Comparison of ENCODE assay signal across 12 cellular contexts in genomic region chr7:220151-220841, GRCh38. TPM values are rescaled to one million over a fixed set of nuclear protein-coding genes. Genes with fewer than 3 reads are reported as not detected.
DNase-seq lines count a peak whose midpoint lies in the region; ATAC-seq, FAIRE-seq and TF ChIP-seq lines count a peak whose summit lies in the region.
"Had no signal": no experiment of that assay in that cellular context is flagged by ENCODE, and none has a peak within 500 bp of the region (broad histone marks: within the 10 kb centered on the region; RNA-seq: fewer than 3 reads in every experiment).

No MANE protein-coding gene starts in this region.

- no peak for ATAC-seq in foreskin keratinocyte
- ATAC-seq in HG02759 (IDR thresholded peaks at IDR 0.05; ENCODE audit: unreplicated experiment): no peak
- ATAC-seq: activated naive CD4-positive, alpha-beta T cell treated with anti-CD3 and anti-CD28 coated beads, Interleukin-2, amount 50 U/mL, for 72 hours had no signal

- H3K27ac Mint-ChIP-seq in progenitor cell of endocrine pancreas: peak overlapping the region; percentile 49

- no peaks in the 10 kb centered on the region for H3K27me3 ChIP-seq in foreskin keratinocyte
- H3K27me3 ChIP-seq: Peyer's patch had no signal

- DNase-seq in ELR (ENCODE audit: low read depth) (peak; percentile 34), RPMI7951 (ENCODE audit: low read depth) (peak; percentile 57), foreskin keratinocyte (no peak), progenitor cell of endocrine pancreas (ENCODE audit: low spot score, unreplicated experiment) (no peak), GM12892 (ENCODE audit: insufficient read length) (no peak), DMS53 (lab: John Stamatoyannopoulos, UW) (no peak)
- no peak for DNase-seq in stimulated activated CD4-positive, alpha-beta T cell treated with anti-CD3 and anti-CD28 coated beads, Interleukin-12 subunit alpha, Interleukin-12 subunit beta, amount 100 ng/mL, for 4 hours
- DNase-seq: activated CD4-positive, alpha-beta T cell treated with anti-CD3 and anti-CD28 coated beads for 48 hours; NCI-H1694; Peyer's patch had no signal

- H3K27ac ChIP-seq in foreskin keratinocyte: no peak overlapping the region
- H3K27ac ChIP-seq: Peyer's patch had no signal

- FAIRE-seq in GM12892 (lab: Jason Lieb, UNC): no peak

- H3K36me3 Mint-ChIP-seq in progenitor cell of endocrine pancreas (ENCODE audit: insufficient read depth): peaks cover 5% of the 10 kb centered on the region
- H3K36me3 Mint-ChIP-seq: activated naive CD4-positive, alpha-beta T cell treated with anti-CD3 and anti-CD28 coated beads, Interleukin-2, amount 50 U/mL, for 72 hours had no signal

- H3K4me1 ChIP-seq in foreskin keratinocyte: no peaks in the 10 kb centered on the region

- TF ChIP-seq POLR2A in GM12892 (IDR thresholded peaks at IDR 0.05; ENCODE audit: low read depth, low read length): no peak

- H3K4me3 Mint-ChIP-seq in progenitor cell of endocrine pancreas (ENCODE audit: low read depth): no peak overlapping the region

- TF ChIP-seq CTCF in foreskin keratinocyte (conservative IDR thresholded peaks at IDR 0.05) (peak; percentile 14), progenitor cell of endocrine pancreas (IDR thresholded peaks at IDR 0.05; ENCODE audit: unreplicated experiment) (peak; percentile 25)

- H3K9me3 Mint-ChIP-seq in progenitor cell of endocrine pancreas (ENCODE audit: low read depth): no peaks in the 10 kb centered on the region
- H3K9me3 Mint-ChIP-seq: activated naive CD4-positive, alpha-beta T cell treated with anti-CD3 and anti-CD28 coated beads, Interleukin-2, amount 50 U/mL, for 72 hours had no signal

- no peaks in the 10 kb centered on the region for H3K27me3 Mint-ChIP-seq in progenitor cell of endocrine pancreas

- H3K4me1 Mint-ChIP-seq in progenitor cell of endocrine pancreas (ENCODE audit: low read depth): peaks cover 13% of the 10 kb centered on the region

RNA-seq across cellular contexts. Expression of gene FAM20C, which starts 27.9 kb away (rescaled TPM):
- total RNA-seq in RPMI7951 (2014; rRNA removed; shearing (Covaris generic)): 256 and 312 TPM in 2 replicates
- 17.5 and 18.2 TPM in 2 replicates for total RNA-seq in foreskin keratinocyte
- polyA plus RNA-seq in foreskin keratinocyte: 20.6 and 22.9 TPM in 2 replicates
- 32.9 and 33.3 TPM in 2 replicates for total RNA-seq in progenitor cell of endocrine pancreas
- polyA plus RNA-seq in GM12892 (2012; ENCODE audit: missing spikeins): not detected

Comparison
In these comparisons a context has a peak if more than half of its experiments do, and no peak if none do; other contexts are left out.
1. DNase-seq: peak in ELR (single experiment) and RPMI7951 (single experiment); none in foreskin keratinocyte (0 of 2), progenitor cell of endocrine pancreas (single experiment), GM12892 (single experiment), stimulated activated CD4-positive, alpha-beta T cell treated with anti-CD3 and anti-CD28 coated beads, Interleukin-12 subunit alpha, Interleukin-12 subunit beta, amount 100 ng/mL, for 4 hours (single experiment) and DMS53 (single experiment).